8 cellular contexts compared by ENCODE assay signal in genomic region chr9:21031091-21031817, GRCh38. TPM values are rescaled to one million over a fixed set of nuclear protein-coding genes. Genes with fewer than 3 reads are reported as not detected.
DNase-seq lines count a peak whose midpoint lies in the region; ATAC-seq lines count a peak whose summit lies in the region.

Gene HACD4 (minus strand): TSS chr9:21031640. CDS start chr9:21031590, 50 bp downstream.

- no peaks in the 10 kb centered on the region for H3K27me3 ChIP-seq in mesenchymal stem cell (ENCODE audit: control insufficient read depth in 1 of 2, insufficient read depth in 1 of 2, low read length in 2 of 2)

- H2AK5ac ChIP-seq in mesenchymal stem cell (ENCODE audit: low read length, severe bottlenecking): peak within 1 kb of the TSS; percentile 19

- no peak within 1 kb of the TSS for H2BK15ac ChIP-seq in mesenchymal stem cell (ENCODE audit: low read depth, poor library complexity, severe bottlenecking)

- H3K14ac ChIP-seq in mesenchymal stem cell (ENCODE audit: low read length in 2 of 2): peak within 1 kb of the TSS in 1 of 2 experiments; percentile 20

- peaks cover 9% of the 10 kb centered on the region for H3K4me1 ChIP-seq in mesenchymal stem cell (ENCODE audit: control insufficient read depth, insufficient read depth, low read depth, low read length)

- no peak within 1 kb of the TSS for H2BK120ac ChIP-seq in mesenchymal stem cell (ENCODE audit: low read depth, low read length)

- H3K27ac ChIP-seq in mesenchymal stem cell (ENCODE audit: low read length, poor library complexity, severe bottlenecking): peak within 1 kb of the TSS; percentile 66

- peak within 1 kb of the TSS; percentile 96 for H3K4me2 ChIP-seq in mesenchymal stem cell (ENCODE audit: low read length, poor library complexity, severe bottlenecking)

- no peak within 1 kb of the TSS for H2BK12ac ChIP-seq in mesenchymal stem cell (ENCODE audit: low read length in 2 of 2)

- WGBS in mesenchymal stem cell: 27% methylated on average over 46 of the region's 48 CpGs

- H2BK5ac ChIP-seq in mesenchymal stem cell (ENCODE audit: low read depth, low read length, poor library complexity, severe bottlenecking): peak within 1 kb of the TSS; percentile 67

- no peaks in the 10 kb centered on the region for H3K36me3 ChIP-seq in mesenchymal stem cell (ENCODE audit: control insufficient read depth in 1 of 2, insufficient read depth in 2 of 2, low read depth in 1 of 2, low read length in 2 of 2)

- H4K8ac ChIP-seq in mesenchymal stem cell (ENCODE audit: low read length): peak within 1 kb of the TSS; percentile 80

- H3K4ac ChIP-seq in mesenchymal stem cell (ENCODE audit: low read depth in 1 of 2, low read length in 2 of 2): peak within 1 kb of the TSS in 1 of 2 experiments; percentile 10

- no peaks in the 10 kb centered on the region for H3K9me3 ChIP-seq in mesenchymal stem cell (ENCODE audit: control insufficient read depth, low read length)

- peak within 1 kb of the TSS; percentile 10 for H4K91ac ChIP-seq in mesenchymal stem cell (ENCODE audit: low read length)

- peak within 1 kb of the TSS; percentile 29 to 65 for H3K18ac ChIP-seq in mesenchymal stem cell (ENCODE audit: low read depth in 1 of 2, low read length in 2 of 2)

- H2AFZ ChIP-seq in mesenchymal stem cell (ENCODE audit: low read depth, low read length): peak within 1 kb of the TSS; percentile 64

- peak within 1 kb of the TSS; percentile 59 to 85 for H3K4me3 ChIP-seq in mesenchymal stem cell (ENCODE audit: insufficient read depth in 1 of 2, low read depth in 1 of 2, low read length in 2 of 2)

- H3K23ac ChIP-seq in mesenchymal stem cell (ENCODE audit: low read length in 2 of 2): no peak within 1 kb of the TSS

- no peaks in the 10 kb centered on the region for H3K79me1 ChIP-seq in mesenchymal stem cell (replicated peaks; ENCODE audit: low read length, poor library complexity, severe bottlenecking)

- peak; percentile 72 for ATAC-seq in GM19467 (IDR thresholded peaks at IDR 0.05; ENCODE audit: unreplicated experiment)

- DNase-seq in DMS53 (lab: John Stamatoyannopoulos, UW): peak; percentile 56
- DNase-seq in HPDE6-E6E7 (ENCODE audit: extremely low spot score): peak; percentile 55
- peak; percentile 30 to 33 for DNase-seq in activated CD4-positive, alpha-beta T cell treated with anti-CD3 and anti-CD28 coated beads, Interleukin-2, amount 50 U/mL, for 24 hours (ENCODE audit: low read depth in 1 of 2, low spot score in 1 of 2)
- DNase-seq in effector CD4-positive, alpha-beta T cell: peak; percentile 54
- peak; percentile 17 for DNase-seq in mesenchymal stem cell
- DNase-seq in stimulated activated CD8-positive, alpha-beta memory T cell treated with anti-CD3 and anti-CD28 coated beads, Interleukin-15, amount 100 ng/mL, for 24 hours (ENCODE audit: low read depth): peak; percentile 21
- DNase-seq in LoVo (ENCODE audit: low spot score): no peak

- peak within 1 kb of the TSS; percentile 81 for H3K9ac ChIP-seq in mesenchymal stem cell (ENCODE audit: low read length)

RNA-seq across cellular contexts. Expression of gene HACD4, which starts in this region (rescaled TPM):
- 1.8 TPM for polyA plus RNA-seq in mesenchymal stem cell (2013, experiment 1 of 2)
- polyA plus RNA-seq in mesenchymal stem cell (2013, experiment 2 of 2): 2.0 TPM
